In genomic region chr4:22635182-22635549, GRCh38 we compare ENCODE assay signal across 11 cellular contexts. TPM values are rescaled to one million over a fixed set of nuclear protein-coding genes. Genes with fewer than 3 reads are reported as not detected.
"Had no signal": no experiment of that assay in that cellular context is flagged by ENCODE, and none has a peak within 500 bp of the region (broad histone marks: within the 10 kb centered on the region; RNA-seq: fewer than 3 reads in every experiment).

No MANE protein-coding gene starts in this region.

RNA-seq across cellular contexts. Expression of gene GBA3, which starts 57.6 kb away (rescaled TPM):
- total RNA-seq: activated CD4-positive, alpha-beta memory T cell treated with anti-CD3 and anti-CD28 coated beads, Interleukin-2, amount 10 ng/mL, durations not matched to agents 7 days and 5 days; activated CD4-positive, alpha-beta T cell treated with anti-CD3 and anti-CD28 coated beads for 36 hours; activated CD4-positive, alpha-beta T cell treated with anti-CD3 and anti-CD28 coated beads, Interleukin-2, amount 10 ng/mL, durations not matched to agents 7 days and 5 days; activated CD8-positive, alpha-beta memory T cell treated with anti-CD3 and anti-CD28 coated beads, Interleukin-2, amount 10 ng/mL, durations not matched to agents 7 days and 5 days; activated CD8-positive, alpha-beta T cell treated with anti-CD3 and anti-CD28 coated beads, Interleukin-2, amount 10 ng/mL, durations not matched to agents 7 days and 5 days; activated naive CD8-positive, alpha-beta T cell treated with anti-CD3 and anti-CD28 coated beads, Interleukin-2, amount 10 ng/mL, durations not matched to agents 7 days and 5 days; ascending aorta; cardiac muscle cell; T-helper 1 cell treated with Interleukin-12 subunit alpha and Interleukin-12 subunit beta and Interleukin-4 antibody, amounts not matched to agents 30 ng/mL and 1 ng/mL, for 36 hours; T-helper 17 cell; T-helper 2 cell treated with Interferon-gamma antibody and Interleukin-4, amounts not matched to agents 100 ng/mL and 5 ng/mL, for 36 hours had no signal
- polyA plus RNA-seq: cardiac muscle cell had no signal
